ENCODE assay signal across 19 cellular contexts in genomic region chr5:143842920-143843319, GRCh38. TPM values are rescaled to one million over a fixed set of nuclear protein-coding genes. Genes with fewer than 3 reads are reported as not detected.
"Had no signal": no experiment of that assay in that cellular context is flagged by ENCODE, and none has a peak within 500 bp of the region (broad histone marks: within the 10 kb centered on the region; RNA-seq: fewer than 3 reads in every experiment).

No MANE protein-coding gene starts in this region.

- H3K4me3 ChIP-seq: body of pancreas, gastrocnemius medialis, heart left ventricle, transverse colon, uterus had no signal

- DNase-seq: activated CD4-positive, alpha-beta T cell treated with anti-CD3 and anti-CD28 coated beads, Interleukin-2, amount 10 ng/mL, durations not matched to agents 24 days and 14 days; activated CD4-positive, CD25-positive, alpha-beta regulatory T cell; activated CD8-positive, alpha-beta T cell treated with anti-CD3 and anti-CD28 coated beads, Interleukin-2, amount 10 ng/mL, durations not matched to agents 7 days and 5 days; activated naive CD4-positive, alpha-beta T cell treated with anti-CD3 and anti-CD28 coated beads for 36 hours; activated T-cell treated with anti-CD3 and anti-CD28 coated beads, Interleukin-2, amount 50 U/mL, for 24 hours; body of pancreas; central memory CD4-positive, alpha-beta T cell; erythroblast; gastrocnemius medialis; heart left ventricle; left ventricle myocardium superior; transverse colon; uterus had no signal

- H3K27me3 ChIP-seq: body of pancreas, gastrocnemius medialis, heart left ventricle, transverse colon, uterus had no signal

- ATAC-seq: activated CD8-positive, alpha-beta T cell treated with anti-CD3 and anti-CD28 coated beads, Interleukin-2, amount 10 ng/mL, durations not matched to agents 7 days and 5 days; body of pancreas; gastrocnemius medialis; heart left ventricle; left ventricle myocardium superior had no signal

- H3K27ac ChIP-seq: body of pancreas, gastrocnemius medialis, heart left ventricle, transverse colon, uterus had no signal

- H3K9me3 ChIP-seq: body of pancreas, gastrocnemius medialis, heart left ventricle, transverse colon, uterus had no signal

- H3K36me3 ChIP-seq: gastrocnemius medialis, heart left ventricle, transverse colon, uterus had no signal

- H3K4me1 ChIP-seq: gastrocnemius medialis, heart left ventricle, transverse colon, uterus had no signal

RNA-seq across cellular contexts. Expression of gene HMHB1, which starts 31.0 kb away (rescaled TPM):
- total RNA-seq: activated CD4-positive, alpha-beta T cell treated with anti-CD3 and anti-CD28 coated beads, Interleukin-2, amount 10 ng/mL, durations not matched to agents 24 days and 14 days; activated CD8-positive, alpha-beta T cell treated with anti-CD3 and anti-CD28 coated beads, Interleukin-2, amount 10 ng/mL, durations not matched to agents 7 days and 5 days; activated naive CD4-positive, alpha-beta T cell treated with anti-CD3 and anti-CD28 coated beads for 36 hours; body of pancreas; gastrocnemius medialis; heart left ventricle; kidney epithelial cell; left ventricle myocardium superior; mononuclear cell; neural crest cell; omental fat pad; posterior vena cava; skeletal muscle tissue; transverse colon; uterus had no signal
- polyA plus RNA-seq: heart left ventricle had no signal
